13 cellular contexts compared by ENCODE assay signal in the genomic region with DNA sequence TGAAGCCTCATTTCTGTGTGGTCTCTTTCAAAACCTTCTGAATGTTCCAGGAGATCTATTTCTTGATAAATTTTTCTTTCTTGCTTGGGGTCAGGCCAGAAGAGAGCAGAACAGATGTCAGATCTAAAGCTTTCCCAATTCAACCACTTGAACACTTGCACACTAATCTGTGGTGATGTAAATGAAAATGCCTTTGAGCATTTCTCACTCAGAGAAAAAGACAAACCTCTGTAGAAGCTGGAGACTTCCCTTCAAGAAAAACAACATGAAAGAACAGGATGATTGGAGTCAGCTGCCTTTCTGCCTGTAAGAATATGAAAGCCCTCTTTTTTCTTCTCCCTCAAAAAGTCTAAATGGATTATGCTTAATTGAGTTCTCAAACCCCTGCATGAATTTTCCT. TPM values are rescaled to one million over a fixed set of nuclear protein-coding genes. Genes with fewer than 3 reads are reported as not detected.
A peak's percentile ranks its signal among the peaks of the same experiment; 100 is the strongest.
DNase-seq lines count a peak whose midpoint lies in the region; ATAC-seq and TF ChIP-seq lines count a peak whose summit lies in the region.
"Had no signal": no experiment of that assay in that cellular context is flagged by ENCODE, and none has a peak within 500 bp of the region (broad histone marks: within the 10 kb centered on the region; RNA-seq: fewer than 3 reads in every experiment).

No MANE protein-coding gene starts in this region.

- H3K4me1 Mint-ChIP-seq in natural killer cell (peaks cover 80 to 89% of the 10 kb centered on the region in 2 donors), nephron (peaks cover 80% of the 10 kb centered on the region)
- peaks cover 24 to 45% of the 10 kb centered on the region in 2 donors for H3K4me1 Mint-ChIP-seq in natural killer cell treated with Interleukin-12 subunit alpha and Interleukin-12 subunit beta and Interleukin-15 and Interleukin-18, amount 100 ng/mL, for 72 hours (ENCODE audit: low read depth in 2 of 2)
- H3K4me1 Mint-ChIP-seq: naive B cell had no signal

- H3K4me3 Mint-ChIP-seq in natural killer cell (no peak overlapping the region), nephron (peak overlapping the region in 2 of 3 experiments; percentile 28 to 56)
- H3K4me3 Mint-ChIP-seq in natural killer cell treated with Interleukin-12 subunit alpha and Interleukin-12 subunit beta and Interleukin-15 and Interleukin-18, amount 100 ng/mL, for 72 hours, result no peak overlapping the region

- H3K27me3 ChIP-seq in vagina, result no peaks in the 10 kb centered on the region
- H3K27me3 ChIP-seq: BLaER1 had no signal

- H3K27me3 Mint-ChIP-seq in natural killer cell (ENCODE audit: low read depth in 2 of 2), result no peaks in the 10 kb centered on the region
- H3K27me3 Mint-ChIP-seq in natural killer cell treated with Interleukin-12 subunit alpha and Interleukin-12 subunit beta and Interleukin-15 and Interleukin-18, amount 100 ng/mL, for 72 hours, result no peaks in the 10 kb centered on the region
- H3K27me3 Mint-ChIP-seq in nephron (ENCODE audit: low read depth), result no peaks in the 10 kb centered on the region
- H3K27me3 Mint-ChIP-seq: naive B cell had no signal

- H3K4me1 ChIP-seq in vagina, result peaks cover 79% of the 10 kb centered on the region

- H3K4me3 ChIP-seq in coronary artery (peak overlapping the region; percentile 26), vagina (no peak overlapping the region)
- H3K4me3 ChIP-seq: BLaER1 had no signal

- DNase-seq in natural killer cell (no peak), coronary artery (ENCODE audit: low spot score) (no peak), vagina (ENCODE audit: extremely low spot score in 2 of 2) (no peak), NCI-H510A (lab: John Stamatoyannopoulos, UW) (no peak), hypothalamus (lab: John Stamatoyannopoulos, UW) (no peak)
- no peak for DNase-seq in natural killer cell treated with Interleukin-12 subunit alpha and Interleukin-12 subunit beta and Interleukin-15 and Interleukin-18, amount 100 ng/mL, for 72 hours (ENCODE audit: low spot score)
- no peak for DNase-seq in stimulated activated naive CD4-positive, alpha-beta T cell (lab: John Stamatoyannopoulos, UW)
- DNase-seq: cerebellar nuclear complex; naive B cell; NK-92 treated with Interleukin-12 subunit alpha and Interleukin-12 subunit beta, amount 100 ng/mL, for 24 hours; T-helper 9 cell had no signal

- no peaks in the 10 kb centered on the region for H3K9me3 Mint-ChIP-seq in natural killer cell
- no peaks in the 10 kb centered on the region for H3K9me3 Mint-ChIP-seq in natural killer cell treated with Interleukin-12 subunit alpha and Interleukin-12 subunit beta and Interleukin-15 and Interleukin-18, amount 100 ng/mL, for 72 hours
- H3K9me3 Mint-ChIP-seq in nephron, result no peaks in the 10 kb centered on the region
- H3K9me3 Mint-ChIP-seq: naive B cell had no signal

- H3K36me3 Mint-ChIP-seq in natural killer cell (no peaks in the 10 kb centered on the region), nephron (ENCODE audit: low read depth) (peaks cover 6% of the 10 kb centered on the region)
- no peaks in the 10 kb centered on the region for H3K36me3 Mint-ChIP-seq in natural killer cell treated with Interleukin-12 subunit alpha and Interleukin-12 subunit beta and Interleukin-15 and Interleukin-18, amount 100 ng/mL, for 72 hours
- H3K36me3 Mint-ChIP-seq: naive B cell had no signal

- TF ChIP-seq CTCF in natural killer cell (IDR thresholded peaks at IDR 0.05) (no peak), coronary artery (IDR thresholded peaks at IDR 0.05) (no peak), nephron (IDR thresholded peaks at IDR 0.05; ENCODE audit: unreplicated experiment in 3 of 3) (no peak), vagina (IDR thresholded peaks at IDR 0.05) (no peak)

- H3K27ac Mint-ChIP-seq in natural killer cell (peak overlapping the region; percentile 71 to 82), nephron (peak overlapping the region; percentile 95 to 97 (median 96))
- H3K27ac Mint-ChIP-seq in natural killer cell treated with Interleukin-12 subunit alpha and Interleukin-12 subunit beta and Interleukin-15 and Interleukin-18, amount 100 ng/mL, for 72 hours, result peak overlapping the region in 1 of 2 donors; percentile 64
- H3K27ac Mint-ChIP-seq: naive B cell had no signal

- TF ChIP-seq POLR2A in vagina (IDR thresholded peaks at IDR 0.05), result no peak

- H3K9me3 ChIP-seq in vagina, result no peaks in the 10 kb centered on the region
- H3K9me3 ChIP-seq: BLaER1 had no signal

- intact Hi-C loops in natural killer cell (cut with micrococcal nuclease) (no loop called here), vagina (cut with DNase I) (no loop called here)

- ATAC-seq in natural killer cell, result no peak
- no peak for ATAC-seq in natural killer cell treated with Interleukin-12 subunit alpha and Interleukin-12 subunit beta and Interleukin-15 and Interleukin-18, amount 100 ng/mL, for 72 hours

- H3K27ac ChIP-seq in coronary artery (peak overlapping the region; percentile 86 to 98), vagina (peak overlapping the region; percentile 65)
- H3K27ac ChIP-seq: BLaER1 had no signal

- no peaks in the 10 kb centered on the region for H3K36me3 ChIP-seq in vagina

RNA-seq across cellular contexts. Expression of gene IGFBP7, which starts 11.2 kb away (rescaled TPM):
- total RNA-seq in natural killer cell (100 to 1,000 TPM in 2 of 3 donors, 10 to 100 TPM in 1; 88.8 to 107 (median 101) TPM), vagina (716 TPM)
- 10 to 100 TPM; 11.7 to 82.1 TPM for total RNA-seq in natural killer cell treated with Interleukin-12 subunit alpha and Interleukin-12 subunit beta and Interleukin-15 and Interleukin-18, amount 100 ng/mL, for 72 hours

Comparison
In these comparisons a context has a peak if more than half of its experiments do, and no peak if none do; other contexts are left out.
1. H3K4me3 Mint-ChIP-seq: peak in nephron (2 of 3); none in natural killer cell (single experiment) and natural killer cell treated with Interleukin-12 subunit alpha and Interleukin-12 subunit beta and Interleukin-15 and Interleukin-18, amount 100 ng/mL, for 72 hours (single experiment).